ENCODE assay signal across 23 cellular contexts in the genomic region with DNA sequence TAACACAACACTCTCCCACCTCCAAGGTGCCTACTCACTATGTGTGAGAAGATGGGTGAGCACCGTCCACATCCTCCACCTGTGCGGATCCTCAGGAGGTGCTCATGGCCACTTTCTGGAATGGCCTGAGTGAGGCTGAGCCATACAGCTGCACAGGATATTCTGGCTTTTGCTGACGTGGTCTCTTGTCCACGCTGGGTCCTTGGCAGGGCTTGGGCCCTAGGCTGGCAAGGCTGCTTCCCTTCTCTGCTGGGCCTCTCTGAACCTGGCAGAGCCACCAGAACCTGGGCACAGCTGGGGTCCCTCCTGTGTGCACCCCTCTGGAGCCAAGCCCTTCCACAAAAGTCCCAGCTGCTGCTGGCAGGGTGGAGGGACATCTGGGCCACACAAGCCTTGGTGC. TPM values are rescaled to one million over a fixed set of nuclear protein-coding genes. Genes with fewer than 3 reads are reported as not detected.
DNase-seq lines count a peak whose midpoint lies in the region; ATAC-seq and TF ChIP-seq lines count a peak whose summit lies in the region.
"Had no signal": no experiment of that assay in that cellular context is flagged by ENCODE, and none has a peak within 500 bp of the region (broad histone marks: within the 10 kb centered on the region; RNA-seq: fewer than 3 reads in every experiment).

No MANE protein-coding gene starts in this region.

- H3K4me1 Mint-ChIP-seq in activated CD4-positive, alpha-beta T cell treated with anti-CD3 and anti-CD28 coated beads, Interleukin-2, amount 10 ng/mL, durations not matched to agents 7 days and 5 days, result peaks cover 55% of the 10 kb centered on the region
- H3K4me1 Mint-ChIP-seq in natural killer cell treated with Interleukin-12 subunit alpha and Interleukin-12 subunit beta and Interleukin-15 and Interleukin-18, amount 100 ng/mL, for 72 hours (ENCODE audit: low read depth in 2 of 2), result peaks cover 19 to 26% of the 10 kb centered on the region in 2 donors
- H3K4me1 Mint-ChIP-seq in natural killer cell, result peaks cover 11 to 51% of the 10 kb centered on the region in 2 donors
- H3K4me1 Mint-ChIP-seq in activated T-cell treated with anti-CD3 and anti-CD28 coated beads, Interleukin-2, amount 50 U/mL, for 24 hours (ENCODE audit: low read depth), result peaks cover 45% of the 10 kb centered on the region

- peak overlapping the region; percentile 41 for H3K27ac Mint-ChIP-seq in activated CD4-positive, alpha-beta T cell treated with anti-CD3 and anti-CD28 coated beads, Interleukin-2, amount 10 ng/mL, durations not matched to agents 7 days and 5 days
- no peak overlapping the region for H3K27ac Mint-ChIP-seq in natural killer cell treated with Interleukin-12 subunit alpha and Interleukin-12 subunit beta and Interleukin-15 and Interleukin-18, amount 100 ng/mL, for 72 hours
- H3K27ac Mint-ChIP-seq in natural killer cell, result no peak overlapping the region
- H3K27ac Mint-ChIP-seq in activated T-cell treated with anti-CD3 and anti-CD28 coated beads, Interleukin-2, amount 50 U/mL, for 24 hours, result no peak overlapping the region
- H3K27ac Mint-ChIP-seq: HFFc6 had no signal

- no peak for TF ChIP-seq CTCF in natural killer cell (IDR thresholded peaks at IDR 0.05)
- no peak for TF ChIP-seq CTCF in mucosa of descending colon (IDR thresholded peaks at IDR 0.05)

- no peak for DNase-seq in activated CD4-positive, alpha-beta T cell treated with anti-CD3 and anti-CD28 coated beads, Interleukin-2, amount 10 ng/mL, durations not matched to agents 7 days and 5 days
- DNase-seq in activated CD4-positive, alpha-beta T cell treated with anti-CD3 and anti-CD28 coated beads, Interleukin-2, amount 50 U/mL, for 1 hour, result no peak
- DNase-seq in natural killer cell treated with Interleukin-12 subunit alpha and Interleukin-12 subunit beta and Interleukin-15 and Interleukin-18, amount 100 ng/mL, for 72 hours (ENCODE audit: low spot score), result peak; percentile 56
- DNase-seq in natural killer cell, result no peak
- DNase-seq in mucosa of descending colon, result peak in 2 of 3 donors; percentile 13 to 30
- DNase-seq in activated T-cell treated with anti-CD3 and anti-CD28 coated beads, Interleukin-2, amount 50 U/mL, for 24 hours, result no peak
- no peak for DNase-seq in NCI-H510A treated with DMSO at 0.1 percent for 48 hours (lab: John Stamatoyannopoulos, UW)
- DNase-seq in Kasumi-1 (lab: John Stamatoyannopoulos, UW), result no peak
- DNase-seq: ACHN, C1 segment of cervical spinal cord, EL, GF-D8, H9, HFFc6, MG63, NCI-H1048, NCI-H1436, NCI-H187 treated with DMSO at 0.1 percent for 48 hours, NCI-H510A, NCI-H748 treated with DMSO at 0.1 percent for 48 hours, PC-9, SIG-M5, SK-N-SH had no signal

- no peak overlapping the region for H3K4me3 ChIP-seq in mucosa of descending colon
- H3K4me3 ChIP-seq: MG63, PC-9 had no signal

- H3K4me3 Mint-ChIP-seq in activated CD4-positive, alpha-beta T cell treated with anti-CD3 and anti-CD28 coated beads, Interleukin-2, amount 10 ng/mL, durations not matched to agents 7 days and 5 days, result no peak overlapping the region
- no peak overlapping the region for H3K4me3 Mint-ChIP-seq in natural killer cell treated with Interleukin-12 subunit alpha and Interleukin-12 subunit beta and Interleukin-15 and Interleukin-18, amount 100 ng/mL, for 72 hours
- H3K4me3 Mint-ChIP-seq in natural killer cell, result no peak overlapping the region
- no peak overlapping the region for H3K4me3 Mint-ChIP-seq in activated T-cell treated with anti-CD3 and anti-CD28 coated beads, Interleukin-2, amount 50 U/mL, for 24 hours
- H3K4me3 Mint-ChIP-seq: H9, HFFc6 had no signal

- H3K4me1 ChIP-seq in mucosa of descending colon (ENCODE audit: low read depth), result no peaks in the 10 kb centered on the region

- CTCF ChIA-PET in activated CD4-positive, alpha-beta T cell treated with anti-CD3 and anti-CD28 coated beads, Interleukin-2, amount 10 ng/mL, durations not matched to agents 7 days and 5 days (lab: Charles Lee), result interaction anchor here (0.5 to 1.6 kb wide), 3 partner anchors 13 to 175 kb away, joined by 3 to 4 read pairs (median 4); no protein-coding TSS in a partner anchor

- intact Hi-C loops in natural killer cell (cut with micrococcal nuclease), result no loop called here
- intact Hi-C loops in mucosa of descending colon (cut with DNase I, micrococcal nuclease), result no loop called here

- peaks cover 17% of the 10 kb centered on the region for H3K36me3 Mint-ChIP-seq in activated CD4-positive, alpha-beta T cell treated with anti-CD3 and anti-CD28 coated beads, Interleukin-2, amount 10 ng/mL, durations not matched to agents 7 days and 5 days (ENCODE audit: low read depth)
- H3K36me3 Mint-ChIP-seq in natural killer cell treated with Interleukin-12 subunit alpha and Interleukin-12 subunit beta and Interleukin-15 and Interleukin-18, amount 100 ng/mL, for 72 hours, result no peaks in the 10 kb centered on the region
- no peaks in the 10 kb centered on the region for H3K36me3 Mint-ChIP-seq in natural killer cell
- H3K36me3 Mint-ChIP-seq in activated T-cell treated with anti-CD3 and anti-CD28 coated beads, Interleukin-2, amount 50 U/mL, for 24 hours (ENCODE audit: low read depth), result no peaks in the 10 kb centered on the region

- POLR2A ChIA-PET in activated CD4-positive, alpha-beta T cell treated with anti-CD3 and anti-CD28 coated beads, Interleukin-2, amount 10 ng/mL, durations not matched to agents 7 days and 5 days (lab: Charles Lee), result interaction anchor here (0.6 kb wide), 1 partner anchor 8 kb away, joined by 5 read pairs; no protein-coding TSS in a partner anchor

- ATAC-seq in natural killer cell treated with Interleukin-12 subunit alpha and Interleukin-12 subunit beta and Interleukin-15 and Interleukin-18, amount 100 ng/mL, for 72 hours, result no peak
- no peak for ATAC-seq in natural killer cell
- ATAC-seq in mucosa of descending colon, result no peak

- no peaks in the 10 kb centered on the region for H3K9me3 ChIP-seq in mucosa of descending colon
- H3K9me3 ChIP-seq: SK-N-SH had no signal

- H3K36me3 ChIP-seq in mucosa of descending colon (ENCODE audit: low read depth), result no peaks in the 10 kb centered on the region
- H3K36me3 ChIP-seq: MG63 had no signal

- peaks cover 16% of the 10 kb centered on the region for H3K9me3 Mint-ChIP-seq in activated CD4-positive, alpha-beta T cell treated with anti-CD3 and anti-CD28 coated beads, Interleukin-2, amount 10 ng/mL, durations not matched to agents 7 days and 5 days
- peaks cover 12% of the 10 kb centered on the region for H3K9me3 Mint-ChIP-seq in natural killer cell treated with Interleukin-12 subunit alpha and Interleukin-12 subunit beta and Interleukin-15 and Interleukin-18, amount 100 ng/mL, for 72 hours
- H3K9me3 Mint-ChIP-seq in natural killer cell, result peaks cover 4 to 8% of the 10 kb centered on the region in 2 donors
- H3K9me3 Mint-ChIP-seq in activated T-cell treated with anti-CD3 and anti-CD28 coated beads, Interleukin-2, amount 50 U/mL, for 24 hours, result peaks cover 8% of the 10 kb centered on the region
- H3K9me3 Mint-ChIP-seq: H9 had no signal

- H3K27me3 Mint-ChIP-seq in activated CD4-positive, alpha-beta T cell treated with anti-CD3 and anti-CD28 coated beads, Interleukin-2, amount 10 ng/mL, durations not matched to agents 7 days and 5 days, result no peaks in the 10 kb centered on the region
- H3K27me3 Mint-ChIP-seq in natural killer cell treated with Interleukin-12 subunit alpha and Interleukin-12 subunit beta and Interleukin-15 and Interleukin-18, amount 100 ng/mL, for 72 hours, result no peaks in the 10 kb centered on the region
- no peaks in the 10 kb centered on the region for H3K27me3 Mint-ChIP-seq in natural killer cell (ENCODE audit: low read depth in 2 of 2)
- H3K27me3 Mint-ChIP-seq in activated T-cell treated with anti-CD3 and anti-CD28 coated beads, Interleukin-2, amount 50 U/mL, for 24 hours, result no peaks in the 10 kb centered on the region

RNA-seq across cellular contexts. Expression of a gene that starts 56.4 kb away (rescaled TPM):
- total RNA-seq in activated CD4-positive, alpha-beta T cell treated with anti-CD3 and anti-CD28 coated beads, Interleukin-2, amount 10 ng/mL, durations not matched to agents 7 days and 5 days, result 1 to 10 TPM; 1.8 to 2.3 TPM
- 1 to 10 TPM in 1 of 2 donors, under 1 TPM in 1; 0.64 to 1.8 TPM for total RNA-seq in natural killer cell treated with Interleukin-12 subunit alpha and Interleukin-12 subunit beta and Interleukin-15 and Interleukin-18, amount 100 ng/mL, for 72 hours
- total RNA-seq in natural killer cell (1 to 10 TPM; 1.4 to 3.9 (median 2.8) TPM), mucosa of descending colon (1 to 10 TPM; 5.8 to 8.2 (median 8.0) TPM)

Comparison
In these comparisons a context has a peak if more than half of its experiments do, and no peak if none do; other contexts are left out.
1. DNase-seq: peak in natural killer cell treated with Interleukin-12 subunit alpha and Interleukin-12 subunit beta and Interleukin-15 and Interleukin-18, amount 100 ng/mL, for 72 hours (single experiment) and mucosa of descending colon (2 of 3); none in activated CD4-positive, alpha-beta T cell treated with anti-CD3 and anti-CD28 coated beads, Interleukin-2, amount 10 ng/mL, durations not matched to agents 7 days and 5 days (single experiment), activated CD4-positive, alpha-beta T cell treated with anti-CD3 and anti-CD28 coated beads, Interleukin-2, amount 50 U/mL, for 1 hour (single experiment), natural killer cell (single experiment), activated T-cell treated with anti-CD3 and anti-CD28 coated beads, Interleukin-2, amount 50 U/mL, for 24 hours (single experiment), NCI-H510A treated with DMSO at 0.1 percent for 48 hours (single experiment) and Kasumi-1 (0 of 2).